ENCODE assay signal across 22 cellular contexts in genomic region chr2:73457982-73458381, GRCh38.
DNase-seq lines count a peak whose midpoint lies in the region; ATAC-seq, FAIRE-seq and TF ChIP-seq lines count a peak whose summit lies in the region.
"Had no signal": no experiment of that assay in that cellular context is flagged by ENCODE, and none has a peak within 500 bp of the region (broad histone marks: within the 10 kb centered on the region; RNA-seq: fewer than 3 reads in every experiment).

No MANE protein-coding gene starts in this region.

- no peak overlapping the region for H2BK5ac ChIP-seq in IMR-90 (ENCODE audit: low read depth, low read length, poor library complexity, severe bottlenecking)

- no peaks in the 10 kb centered on the region for H3K9me3 ChIP-seq in A549
- H3K9me3 ChIP-seq in IMR-90 (ENCODE audit: control insufficient read depth, insufficient read depth, low read length): no peaks in the 10 kb centered on the region; the same call in 1 of the 2 replicates

- peak; percentile 56 for FAIRE-seq in A549 (lab: Jason Lieb, UNC)
- FAIRE-seq: A204.1, D721Med, G401.6, GM12891, GM19239 had no signal

- no peak overlapping the region for H4K5ac ChIP-seq in IMR-90 (ENCODE audit: low read depth, low read length)

- H3K27me3 Mint-ChIP-seq in activated T-cell treated with anti-CD3 and anti-CD28 coated beads, Interleukin-2, amount 50 U/mL, for 72 hours (ENCODE audit: low read depth): no peaks in the 10 kb centered on the region
- H3K27me3 Mint-ChIP-seq: B cell; CD4-positive, alpha-beta T cell had no signal

- H3K9me1 ChIP-seq in IMR-90 (ENCODE audit: insufficient read depth, low read length): no peaks in the 10 kb centered on the region

- H3K36me3 Mint-ChIP-seq in activated T-cell treated with anti-CD3 and anti-CD28 coated beads, Interleukin-2, amount 50 U/mL, for 72 hours (ENCODE audit: insufficient read depth in 2 of 2): peaks cover 9 to 29% of the 10 kb centered on the region in 2 donors

- in situ Hi-C loops in IMR-90 (cut with MboI; ENCODE audit: low sequenced_read_pairs): no loop called here

- H2BK120ac ChIP-seq in IMR-90 (ENCODE audit: low read depth, low read length): no peak overlapping the region

- H2AK9ac ChIP-seq in IMR-90 (replicated peaks; ENCODE audit: low read depth, low read length, poor library complexity): no peak overlapping the region

- H3K27ac ChIP-seq in A549 (no peak overlapping the region), IMR-90 (ENCODE audit: insufficient read depth, low read length) (no peak overlapping the region)
- H3K27ac ChIP-seq: BLaER1 treated with 17β-estradiol and CSF1 and Interleukin-3, amounts not matched to agents 10 nM and 100 nM; C4-2B had no signal

- DNase-seq in activated T-cell treated with anti-CD3 and anti-CD28 coated beads, Interleukin-2, amount 50 U/mL, for 72 hours: no peak
- no peak for DNase-seq in activated T-cell treated with anti-CD3 and anti-CD28 coated beads, Interleukin-2, amount 50 U/mL, for 48 hours
- no peak for DNase-seq in A549 (ENCODE audit: low read depth in 1 of 2, low spot score in 1 of 2)
- DNase-seq in IMR-90: no peak
- DNase-seq in NCI-H2029 treated with DMSO at 0.1 percent for 48 hours (lab: John Stamatoyannopoulos, UW): no peak
- DNase-seq: 8988T; AML-193; Caco-2; Calu3; CD4-positive, alpha-beta T cell; CD8-positive, alpha-beta T cell; DMS79 treated with DMSO at 0.1 percent for 48 hours; GF-D8 had no signal

- no peak overlapping the region for H4K8ac ChIP-seq in IMR-90 (ENCODE audit: low read depth in 2 of 2, low read length in 2 of 2)

- intact Hi-C loops in IMR-90 (cut with micrococcal nuclease): no loop called here

- TF ChIP-seq POLR2A in A549 (IDR thresholded peaks at IDR 0.05; ENCODE audit: low read length) (no peak), IMR-90 (IDR thresholded peaks at IDR 0.05; ENCODE audit: low read depth, low read length) (no peak)

- H3K4me3 Mint-ChIP-seq in activated T-cell treated with anti-CD3 and anti-CD28 coated beads, Interleukin-2, amount 50 U/mL, for 72 hours: no peak overlapping the region
- H3K4me3 Mint-ChIP-seq: B cell; CD4-positive, alpha-beta T cell; CD8-positive, alpha-beta T cell had no signal

- no peaks in the 10 kb centered on the region for H4K20me1 ChIP-seq in IMR-90 (ENCODE audit: insufficient read depth, low read length)
- H4K20me1 ChIP-seq: BLaER1 treated with 17β-estradiol and CSF1 and Interleukin-3, amounts not matched to agents 10 nM and 100 nM had no signal

- H3K14ac ChIP-seq in IMR-90 (replicated peaks; ENCODE audit: low read depth, low read length): no peak overlapping the region

- TF ChIP-seq RAD21 in A549 (conservative IDR thresholded peaks at IDR 0.05 in 1 of 2, IDR thresholded peaks at IDR 0.05 in 1 of 2) (no peak), IMR-90 (IDR thresholded peaks at IDR 0.05; ENCODE audit: low read length) (no peak)

- no peak overlapping the region for H3K23ac ChIP-seq in IMR-90 (ENCODE audit: low read depth, low read length)

- H3K4me3 ChIP-seq in A549 (no peak overlapping the region), IMR-90 (ENCODE audit: insufficient read depth, low read depth, low read length) (no peak overlapping the region)
- H3K4me3 ChIP-seq: BLaER1 treated with 17β-estradiol and CSF1 and Interleukin-3, amounts not matched to agents 10 nM and 100 nM had no signal

- H4K91ac ChIP-seq in IMR-90 (ENCODE audit: insufficient read depth, low read depth, low read length): no peak overlapping the region

- H3K27ac Mint-ChIP-seq in activated T-cell treated with anti-CD3 and anti-CD28 coated beads, Interleukin-2, amount 50 U/mL, for 72 hours: peak overlapping the region; percentile 29
- H3K27ac Mint-ChIP-seq: B cell; CD4-positive, alpha-beta T cell; CD8-positive, alpha-beta T cell had no signal

- no peaks in the 10 kb centered on the region for H3K4me1 ChIP-seq in A549
- H3K4me1 ChIP-seq in IMR-90 (ENCODE audit: control insufficient read depth, insufficient read depth, low read length): no peaks in the 10 kb centered on the region
- H3K4me1 ChIP-seq: BLaER1 treated with 17β-estradiol and CSF1 and Interleukin-3, amounts not matched to agents 10 nM and 100 nM; Caco-2 had no signal

- no peak overlapping the region for H2AFZ ChIP-seq in IMR-90 (replicated peaks; ENCODE audit: low read length, poor library complexity)

- POLR2A ChIA-PET in A549 (lab: Yijun Ruan, JAX) (no interaction called here), IMR-90 (lab: Charles Lee; ENCODE audit: unreplicated experiment) (interaction anchor here (0.6 kb wide), 1 partner anchor 12 kb away, joined by 3 read pairs; no protein-coding TSS in a partner anchor)

- no peaks in the 10 kb centered on the region for H3K79me1 ChIP-seq in IMR-90 (ENCODE audit: low read depth in 1 of 2, low read length in 2 of 2)

- H3K9me3 Mint-ChIP-seq in activated T-cell treated with anti-CD3 and anti-CD28 coated beads, Interleukin-2, amount 50 U/mL, for 72 hours: peaks cover 1 to 6% of the 10 kb centered on the region in 2 donors

- no peak for TF ChIP-seq EP300 in A549 (IDR thresholded peaks at IDR 0.05)

- ATAC-seq in activated T-cell treated with anti-CD3 and anti-CD28 coated beads, Interleukin-2, amount 50 U/mL, for 72 hours (replicated peaks in 1 of 2): no peak
- ATAC-seq in A549: no peak
- no peak for ATAC-seq in IMR-90 (ENCODE audit: low read depth)
- ATAC-seq in GM19328 (IDR thresholded peaks at IDR 0.05; ENCODE audit: unreplicated experiment): no peak
- ATAC-seq: CD8-positive, alpha-beta T cell had no signal

- H2BK20ac ChIP-seq in IMR-90 (ENCODE audit: low read depth, low read length): no peak overlapping the region

- WGBS in A549 (ENCODE audit: missing lambda C conversion rate): 92% methylated on average over 3 of the region's 3 CpGs
- no CpG with 5 or more reads among the region's 3 CpGs for WGBS in IMR-90 (ENCODE audit: extremely low coverage in 2 of 2, insufficient read length in 1 of 2), 2 experiments

- no peak overlapping the region for H3K18ac ChIP-seq in IMR-90 (ENCODE audit: low read depth, low read length)

- TF ChIP-seq CTCF in A549 (IDR thresholded peaks at IDR 0.05) (no peak), IMR-90 (conservative IDR thresholded peaks at IDR 0.05; ENCODE audit: low read depth, low read length) (no peak)

- CTCF ChIA-PET in A549 (lab: Yijun Ruan, JAX): interaction anchor here (1.2 to 1.8 kb wide), 2 partner anchors 10 to 11 kb away, joined by 4 read pairs; no protein-coding TSS in a partner anchor
- CTCF ChIA-PET in IMR-90 (lab: Yijun Ruan, JAX): no interaction called here

- no peak overlapping the region for H3K9ac ChIP-seq in IMR-90 (ENCODE audit: low read depth, low read length)
- H3K9ac ChIP-seq: BLaER1 treated with 17β-estradiol and CSF1 and Interleukin-3, amounts not matched to agents 10 nM and 100 nM had no signal

- no TSS peak for BruUV-seq in IMR-90 (replicated peaks; lab: Mats Ljungman, UMichigan)

- no peaks in the 10 kb centered on the region for H3K36me3 ChIP-seq in IMR-90 (ENCODE audit: control insufficient read depth, insufficient read depth, low read length)

- H3K4me1 Mint-ChIP-seq in activated T-cell treated with anti-CD3 and anti-CD28 coated beads, Interleukin-2, amount 50 U/mL, for 72 hours (ENCODE audit: low read depth): no peaks in the 10 kb centered on the region
- H3K4me1 Mint-ChIP-seq: B cell had no signal

- H3K4me2 ChIP-seq in A549 (no peak overlapping the region), IMR-90 (ENCODE audit: low read depth, low read length) (no peak overlapping the region)
- H3K4me2 ChIP-seq: BLaER1 treated with 17β-estradiol and CSF1 and Interleukin-3, amounts not matched to agents 10 nM and 100 nM had no signal

- no peak overlapping the region for H2AK5ac ChIP-seq in IMR-90 (ENCODE audit: low read depth, low read length)

- no peak overlapping the region for H3K4ac ChIP-seq in IMR-90 (ENCODE audit: low read depth, low read length)

- dilution Hi-C loops in IMR-90 (cut with HindIII; ENCODE audit: low sequenced_read_pairs, unreplicated experiment): no loop called here

- no peaks in the 10 kb centered on the region for H3K27me3 ChIP-seq in IMR-90 (ENCODE audit: control insufficient read depth, insufficient read depth, low read length)
- H3K27me3 ChIP-seq: BLaER1 treated with 17β-estradiol and CSF1 and Interleukin-3, amounts not matched to agents 10 nM and 100 nM had no signal

- no peak overlapping the region for H2BK15ac ChIP-seq in IMR-90 (ENCODE audit: low read depth, low read length)

- H3K56ac ChIP-seq in IMR-90 (ENCODE audit: extremely low read depth, insufficient read depth, low read length): no peak overlapping the region

TF ChIP-seq in A549, 52 proteins besides CTCF, POLR2A, EP300 and RAD21:
- TF ChIP-seq ZNF302 (CRISPR knock-in tag; IDR thresholded peaks at IDR 0.05): no peak
- no peak for TF ChIP-seq HDAC2 (IDR thresholded peaks at IDR 0.05)
- TF ChIP-seq CEBPB (IDR thresholded peaks at IDR 0.05): peak in 1 of 2 experiments; percentile 42; a peak in 1 of 4 replicates
- no peak for TF ChIP-seq HEYL (CRISPR knock-in tag; IDR thresholded peaks at IDR 0.05)

TF ChIP-seq in IMR-90, 13 proteins besides CTCF, POLR2A, EP300 and RAD21:
- TF ChIP-seq FOS (IDR thresholded peaks at IDR 0.05; ENCODE audit: low read depth, low read length) (no peak), CEBPB (IDR thresholded peaks at IDR 0.05; ENCODE audit: low read depth, low read length) (peak; percentile 81)
